In the genomic region with DNA sequence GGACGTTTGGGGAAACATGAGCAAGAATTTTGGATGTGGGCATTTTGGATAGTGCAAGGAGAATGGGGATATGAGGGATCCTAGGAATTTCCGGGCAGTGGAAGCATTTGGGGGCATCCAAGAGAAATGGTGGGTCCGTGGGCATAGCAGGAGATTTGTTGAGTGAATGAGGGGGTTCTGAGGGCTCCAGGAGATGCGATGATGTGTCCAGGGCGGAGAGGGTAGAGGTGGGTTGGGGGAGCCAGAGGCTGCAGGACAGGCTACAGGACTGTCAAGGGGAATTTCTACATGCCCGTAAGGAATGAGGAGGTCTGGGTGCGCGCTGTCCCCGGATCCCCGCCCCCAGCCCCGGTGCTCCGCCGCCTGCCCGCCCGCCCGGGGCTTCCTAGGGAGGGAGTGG, we compare ENCODE assay signal across 8 cellular contexts. TPM values are rescaled to one million over a fixed set of nuclear protein-coding genes. Genes with fewer than 3 reads are reported as not detected.
DNase-seq lines count a peak whose midpoint lies in the region; ATAC-seq and TF ChIP-seq lines count a peak whose summit lies in the region.

No MANE protein-coding gene starts in this region.

- H3K4me1 ChIP-seq in mesodermal cell (ENCODE audit: control insufficient read depth, insufficient read depth, low read length, poor library complexity, severe bottlenecking): peaks cover 8% of the 10 kb centered on the region

- ATAC-seq in HG03025 (IDR thresholded peaks at IDR 0.05; ENCODE audit: low FRiP score, unreplicated experiment): peak; percentile 3
- ATAC-seq in GM18520 (IDR thresholded peaks at IDR 0.05; ENCODE audit: unreplicated experiment): no peak

- H3K27ac ChIP-seq in mesodermal cell (ENCODE audit: low read depth, low read length, severe bottlenecking): no peak overlapping the region

- no peaks in the 10 kb centered on the region for H3K9me3 ChIP-seq in mesodermal cell (ENCODE audit: control insufficient read depth, low read length)

- peak overlapping the region; percentile 64 for H3K4me3 ChIP-seq in astrocyte of the cerebellum (ENCODE audit: low read depth, low read length)
- H3K4me3 ChIP-seq in mesodermal cell (ENCODE audit: extremely low read depth, insufficient read depth, low read length, poor library complexity, severe bottlenecking): peak overlapping the region; percentile 66

- in situ Hi-C loops in astrocyte of the cerebellum (cut with HindIII; ENCODE audit: low sequenced_read_pairs): loop anchor here (25.0 kb wide), 1 partner anchor 783 kb away; a partner anchor contains a TSS

- no peak for TF ChIP-seq CTCF in astrocyte of the cerebellum (IDR thresholded peaks at IDR 0.05; ENCODE audit: low read depth, low read length, missing control alignments)

- peaks cover 25% of the 10 kb centered on the region for H3K36me3 ChIP-seq in mesodermal cell (ENCODE audit: control insufficient read depth, insufficient read depth, low read length)

- peak; percentile 18 for DNase-seq in EL
- no peak for DNase-seq in astrocyte of the cerebellum (ENCODE audit: low read depth)
- DNase-seq in inferior parietal cortex (ENCODE audit: extremely low spot score): no peak
- no peak for DNase-seq in T1000 (lab: John Stamatoyannopoulos, UW)
- DNase-seq in NCI-H1048 (lab: John Stamatoyannopoulos, UW): no peak

- WGBS in mesodermal cell (ENCODE audit: insufficient coverage in 2 of 2), 2 experiments: 1 to 2% methylated on average over 11 to 14 of the region's 16 CpGs

RNA-seq across cellular contexts. Expression of a gene that starts 0.4 kb away (rescaled TPM):
- polyA plus RNA-seq in mesodermal cell (2013, experiment 1 of 2): 10.3 TPM
- polyA plus RNA-seq in mesodermal cell (2013, experiment 2 of 2): 8.5 TPM

RNA-seq across cellular contexts. Expression of a gene that starts 1.2 kb away (rescaled TPM):
- polyA plus RNA-seq in mesodermal cell (2013, experiment 1 of 2): 0.74 TPM
- not detected for polyA plus RNA-seq in mesodermal cell (2013, experiment 2 of 2)

RNA-seq across cellular contexts. Expression of a gene that starts 8.2 kb away (rescaled TPM):
- polyA plus RNA-seq in mesodermal cell (2013, experiment 1 of 2): 320 TPM
- polyA plus RNA-seq in mesodermal cell (2013, experiment 2 of 2): 278 TPM

RNA-seq across cellular contexts. Expression of a gene that starts 32.1 kb away (rescaled TPM):
- not detected for polyA plus RNA-seq in mesodermal cell (2013, experiment 1 of 2)
- polyA plus RNA-seq in mesodermal cell (2013, experiment 2 of 2): not detected

RNA-seq across cellular contexts. Expression of a gene that starts 43.9 kb away (rescaled TPM):
- 3.4 TPM for polyA plus RNA-seq in mesodermal cell (2013, experiment 1 of 2)
- 4.1 TPM for polyA plus RNA-seq in mesodermal cell (2013, experiment 2 of 2)
